1 cellular context compared by ENCODE assay signal in the genomic region with DNA sequence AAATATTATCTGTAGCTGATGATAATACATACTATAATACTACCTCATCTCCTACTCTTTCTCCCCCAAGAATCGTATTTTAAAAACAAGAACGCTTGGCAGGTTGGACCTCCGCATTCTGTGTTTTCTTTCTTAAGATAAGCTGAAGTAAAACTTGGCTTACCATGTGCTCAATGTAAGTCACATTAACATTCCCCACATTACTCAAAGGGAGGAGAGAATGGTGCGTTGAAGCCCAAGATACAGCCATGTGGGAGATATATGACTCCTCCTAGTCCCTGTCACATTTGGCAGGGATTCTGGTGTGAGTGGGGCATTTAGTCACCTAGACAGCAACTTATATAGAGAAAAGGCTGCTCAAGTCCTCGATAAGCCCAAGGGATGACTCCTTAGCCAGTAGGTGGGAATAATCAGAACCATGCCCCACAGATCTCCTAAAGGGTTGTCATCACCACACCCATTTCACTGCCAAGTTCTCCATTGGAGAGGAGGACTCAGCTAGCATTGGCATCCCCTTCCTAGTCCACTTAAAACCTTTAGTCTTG.
TF ChIP-seq lines count a peak whose summit lies in the region.

No MANE protein-coding gene starts in this region.

TF ChIP-seq in endothelial cell of umbilical vein, 7 proteins besides CTCF, POLR2A, EP300 and RAD21:
- TF ChIP-seq, protein P1, sequence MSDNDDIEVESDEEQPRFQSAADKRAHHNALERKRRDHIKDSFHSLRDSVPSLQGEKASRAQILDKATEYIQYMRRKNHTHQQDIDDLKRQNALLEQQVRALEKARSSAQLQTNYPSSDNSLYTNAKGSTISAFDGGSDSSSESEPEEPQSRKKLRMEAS (IDR thresholded peaks at IDR 0.05; ENCODE audit: insufficient read depth, insufficient read length) = no peak
- TF ChIP-seq POLR2AphosphoS5 (IDR thresholded peaks at IDR 0.05; ENCODE audit: insufficient read depth, low read depth, low read length) (no peak), EZH2 (IDR thresholded peaks at IDR 0.05; ENCODE audit: borderline replicate concordance, low read depth, low read length, severe bottlenecking) (no peak), MYC (IDR thresholded peaks at IDR 0.05; ENCODE audit: low read depth, low read length) (no peak), GATA2 (IDR thresholded peaks at IDR 0.05; ENCODE audit: insufficient read depth, insufficient read length, low read depth, low read length) (no peak), FOS (IDR thresholded peaks at IDR 0.05; ENCODE audit: borderline replicate concordance, insufficient read depth, low read length) (no peak), JUN (IDR thresholded peaks at IDR 0.05; ENCODE audit: borderline replicate concordance, insufficient read depth, insufficient read length, low read depth) (no peak)
